Comparison of ENCODE assay signal across 19 cellular contexts in genomic region chr1:3440711-3441389, GRCh38. TPM values are rescaled to one million over a fixed set of nuclear protein-coding genes. Genes with fewer than 3 reads are reported as not detected.
DNase-seq lines count a peak whose midpoint lies in the region; ATAC-seq, FAIRE-seq and TF ChIP-seq lines count a peak whose summit lies in the region.
"Had no signal": no experiment of that assay in that cellular context is flagged by ENCODE, and none has a peak within 500 bp of the region (broad histone marks: within the 10 kb centered on the region; RNA-seq: fewer than 3 reads in every experiment).

No MANE protein-coding gene starts in this region.

- H3K9ac ChIP-seq in kidney (ENCODE audit: low read length in 2 of 2), result no peak overlapping the region
- no peak overlapping the region for H3K9ac ChIP-seq in neural progenitor cell
- H3K9ac ChIP-seq: KMS-11 had no signal

- intact Hi-C loops in kidney (cut with DNase I), result no loop called here

- H3K4me3 Mint-ChIP-seq in chondrocyte (ENCODE audit: unreplicated experiment) (no peak overlapping the region), neural progenitor cell (peak overlapping the region; percentile 46), type B pancreatic cell (peak overlapping the region; percentile 44)
- H3K4me3 Mint-ChIP-seq: CD14-positive monocyte, HFFc6 had no signal

- no peaks in the 10 kb centered on the region for H4K20me1 ChIP-seq in neural progenitor cell (ENCODE audit: low read depth)

- ATAC-seq in GM21723 (IDR thresholded peaks at IDR 0.05; ENCODE audit: unreplicated experiment), result no peak
- ATAC-seq: PC-3 had no signal

- H3K4me1 Mint-ChIP-seq in chondrocyte (ENCODE audit: low read depth) (no peaks in the 10 kb centered on the region), neural progenitor cell (peaks cover 17% of the 10 kb centered on the region), type B pancreatic cell (ENCODE audit: unreplicated experiment) (peaks cover 16% of the 10 kb centered on the region)
- H3K4me1 Mint-ChIP-seq: CD14-positive monocyte had no signal

- FAIRE-seq in kidney (lab: Jason Lieb, UNC), result no peak

- H3K36me3 Mint-ChIP-seq in chondrocyte (ENCODE audit: low read depth) (peaks cover 8% of the 10 kb centered on the region), neural progenitor cell (no peaks in the 10 kb centered on the region), type B pancreatic cell (no peaks in the 10 kb centered on the region)
- H3K36me3 Mint-ChIP-seq: CD14-positive monocyte had no signal

- no peak overlapping the region for H3K4me2 ChIP-seq in neural progenitor cell
- H3K4me2 ChIP-seq: KMS-11 had no signal

- H3K4me1 ChIP-seq in kidney (ENCODE audit: control insufficient read depth in 1 of 2, insufficient read depth in 1 of 2, low read depth in 1 of 2, low read length in 2 of 2) (no peaks in the 10 kb centered on the region), neural progenitor cell (peaks cover 21% of the 10 kb centered on the region)

- H3K27ac ChIP-seq in kidney (ENCODE audit: low read depth in 2 of 2, low read length in 2 of 2), result no peak overlapping the region
- H3K27ac ChIP-seq in neural progenitor cell, result no peak overlapping the region
- H3K27ac ChIP-seq: KMS-11, SJSA1 had no signal

- no peaks in the 10 kb centered on the region for H3K27me3 ChIP-seq in neural progenitor cell

- H3K27me3 Mint-ChIP-seq in chondrocyte (ENCODE audit: low read depth) (peaks cover 29% of the 10 kb centered on the region), neural progenitor cell (ENCODE audit: insufficient read depth, low read depth) (peaks cover 6% of the 10 kb centered on the region), type B pancreatic cell (peaks cover 20% of the 10 kb centered on the region)

- peaks cover 5% of the 10 kb centered on the region for H3F3A ChIP-seq in neural progenitor cell (ENCODE audit: low read depth)

- H3K4me3 ChIP-seq in kidney (ENCODE audit: low read length in 2 of 2) (no peak overlapping the region), neural progenitor cell (no peak overlapping the region)
- H3K4me3 ChIP-seq: SJSA1 had no signal

- TF ChIP-seq CTCF in chondrocyte (IDR thresholded peaks at IDR 0.05), result no peak
- TF ChIP-seq CTCF in kidney (IDR thresholded peaks at IDR 0.05; ENCODE audit: borderline replicate concordance, extremely low read depth, insufficient read depth), result no peak
- no peak for TF ChIP-seq CTCF in neural progenitor cell (IDR thresholded peaks at IDR 0.05)
- TF ChIP-seq CTCF in type B pancreatic cell (conservative IDR thresholded peaks at IDR 0.05), result no peak

- peaks cover 6% of the 10 kb centered on the region for H3K9me3 Mint-ChIP-seq in chondrocyte (ENCODE audit: low read depth)
- peaks cover 6% of the 10 kb centered on the region for H3K9me3 Mint-ChIP-seq in neural progenitor cell
- H3K9me3 Mint-ChIP-seq in type B pancreatic cell, result no peaks in the 10 kb centered on the region

- H3K27ac Mint-ChIP-seq in chondrocyte (ENCODE audit: unreplicated experiment) (no peak overlapping the region), neural progenitor cell (peak overlapping the region; percentile 59), type B pancreatic cell (peak overlapping the region; percentile 45)
- H3K27ac Mint-ChIP-seq: HFFc6 had no signal

- no peaks in the 10 kb centered on the region for H3K9me3 ChIP-seq in kidney (ENCODE audit: control insufficient read depth in 1 of 2, low read length in 2 of 2)
- no peaks in the 10 kb centered on the region for H3K9me3 ChIP-seq in neural progenitor cell (ENCODE audit: low read depth)
- H3K9me3 ChIP-seq: SJSA1 had no signal

- peak overlapping the region; percentile 18 for H2AFZ ChIP-seq in neural progenitor cell (replicated peaks)

- H3K36me3 ChIP-seq in kidney (ENCODE audit: control insufficient read depth in 1 of 2, insufficient read depth in 2 of 2, low read length in 2 of 2) (no peaks in the 10 kb centered on the region), neural progenitor cell (no peaks in the 10 kb centered on the region)
- H3K36me3 ChIP-seq: SJSA1 had no signal

- no peaks in the 10 kb centered on the region for H3K79me2 ChIP-seq in neural progenitor cell (ENCODE audit: low read depth)

- DNase-seq in chondrocyte (ENCODE audit: low spot score) (peak; percentile 51), kidney (peak; percentile 53), neural progenitor cell (ENCODE audit: low spot score) (no peak), type B pancreatic cell (ENCODE audit: extremely low spot score, unreplicated experiment) (no peak), NCI-H187 (lab: John Stamatoyannopoulos, UW) (no peak), T-helper 9 cell (no peak)
- DNase-seq: AML-193, DMS79 treated with DMSO at 0.1 percent for 48 hours, H7, HFFc6, NCI-H1417, NCI-H187 treated with DMSO at 0.1 percent for 48 hours, NCI-H226, NCI-H524, PC-3 had no signal

RNA-seq across cellular contexts. Expression of gene ARHGEF16, which starts 13.6 kb away (rescaled TPM):
- 1.1 to 4.1 TPM (median 2.0 TPM) in 3 replicates for total RNA-seq in chondrocyte
- 39.3 TPM for total RNA-seq in kidney
- 15.5 TPM for polyA plus RNA-seq in kidney (ENCODE audit: insufficient read depth, low read depth, low replicate concordance)
- 1.3 and 7.8 TPM in 2 replicates for total RNA-seq in neural progenitor cell (ENCODE audit: low replicate concordance)
- 16.1 and 28.9 TPM in 2 replicates for total RNA-seq in type B pancreatic cell (ENCODE audit: low replicate concordance)
- polyA plus RNA-seq: CD14-positive monocyte had no signal

Comparison
In these comparisons a context has a peak if more than half of its experiments do, and no peak if none do; other contexts are left out.
1. DNase-seq: peak in chondrocyte (single experiment) and kidney (single experiment); none in neural progenitor cell (single experiment), type B pancreatic cell (single experiment), NCI-H187 (0 of 2) and T-helper 9 cell (single experiment).